8 cellular contexts compared by ENCODE assay signal in genomic region chr19:495440-496332, GRCh38. TPM values are rescaled to one million over a fixed set of nuclear protein-coding genes. Genes with fewer than 3 reads are reported as not detected.
DNase-seq lines count a peak whose midpoint lies in the region; ATAC-seq and TF ChIP-seq lines count a peak whose summit lies in the region.

No MANE protein-coding gene starts in this region.

- peaks cover 14% of the 10 kb centered on the region for H3K27me3 ChIP-seq in fibroblast of lung (ENCODE audit: control insufficient read depth, insufficient read depth, low read length)

- CTCF ChIA-PET in Calu3 (lab: Charles Lee), result interaction anchor here (0.5 kb wide), 1 partner anchor 8 kb away, joined by 7 read pairs; no protein-coding TSS in a partner anchor

- TF ChIP-seq CTCF in Calu3 (IDR thresholded peaks at IDR 0.05; ENCODE audit: unreplicated experiment) (peak; percentile 83), fibroblast of lung (conservative IDR thresholded peaks at IDR 0.05 in 1 of 2, IDR thresholded peaks at IDR 0.05 in 1 of 2; ENCODE audit: low read depth in 1 of 2, low read length in 2 of 2) (peak; percentile 56 to 62), progenitor cell of endocrine pancreas (IDR thresholded peaks at IDR 0.05; ENCODE audit: unreplicated experiment) (peak; percentile 76)

- peaks cover 33% of the 10 kb centered on the region for H3K27me3 Mint-ChIP-seq in Calu3 (ENCODE audit: unreplicated experiment)
- peaks cover 26% of the 10 kb centered on the region for H3K27me3 Mint-ChIP-seq in progenitor cell of endocrine pancreas

- BruUV-seq in Calu3 (replicated peaks; lab: Mats Ljungman, UMichigan), result no TSS peak

- H3K27ac ChIP-seq in fibroblast of lung (ENCODE audit: insufficient read depth, low read length), result no peak overlapping the region

- ATAC-seq in HG03045 (IDR thresholded peaks at IDR 0.05; ENCODE audit: unreplicated experiment) (no peak), GM18502 (IDR thresholded peaks at IDR 0.05; ENCODE audit: poor library complexity, unreplicated experiment) (no peak)

- intact Hi-C loops in Calu3 (cut with micrococcal nuclease; ENCODE audit: unreplicated experiment), result no loop called here

- H3K36me3 Mint-ChIP-seq in Calu3 (ENCODE audit: insufficient read depth, unreplicated experiment) (peaks cover 19% of the 10 kb centered on the region), progenitor cell of endocrine pancreas (ENCODE audit: insufficient read depth) (no peaks in the 10 kb centered on the region)

- H3K4me3 Mint-ChIP-seq in Calu3 (ENCODE audit: low read depth, unreplicated experiment) (no peak overlapping the region), progenitor cell of endocrine pancreas (ENCODE audit: low read depth) (no peak overlapping the region)

- no peaks in the 10 kb centered on the region for H3K36me3 ChIP-seq in fibroblast of lung (ENCODE audit: control insufficient read depth, insufficient read depth, low read length)

- H3K4me1 ChIP-seq in fibroblast of lung (ENCODE audit: control insufficient read depth, extremely low read depth, insufficient read depth, low read length), result no peaks in the 10 kb centered on the region

- no peak overlapping the region for H3K27ac Mint-ChIP-seq in Calu3 (ENCODE audit: unreplicated experiment)
- no peak overlapping the region for H3K27ac Mint-ChIP-seq in progenitor cell of endocrine pancreas

- H4K20me1 ChIP-seq in fibroblast of lung (ENCODE audit: control insufficient read depth, extremely low read depth, insufficient read depth, low read length), result no peaks in the 10 kb centered on the region

- no peak overlapping the region for H2AFZ ChIP-seq in fibroblast of lung (ENCODE audit: low read length)

- peaks cover 3% of the 10 kb centered on the region for H3K9me3 Mint-ChIP-seq in Calu3 (ENCODE audit: low read depth, unreplicated experiment)
- no peaks in the 10 kb centered on the region for H3K9me3 Mint-ChIP-seq in progenitor cell of endocrine pancreas (ENCODE audit: low read depth)

- H3K9me3 ChIP-seq in fibroblast of lung (ENCODE audit: control insufficient read depth, insufficient read depth, low read depth, low read length), result no peaks in the 10 kb centered on the region

- H3K4me1 Mint-ChIP-seq in Calu3 (ENCODE audit: low read depth, unreplicated experiment) (peaks cover 8% of the 10 kb centered on the region), progenitor cell of endocrine pancreas (ENCODE audit: low read depth) (no peaks in the 10 kb centered on the region)

- H3K9ac ChIP-seq in fibroblast of lung (ENCODE audit: insufficient read depth, low read length), result no peak overlapping the region

- H3K4me3 ChIP-seq in fibroblast of lung (replicated peaks in 1 of 4; ENCODE audit: control extremely low read depth in 1 of 4, insufficient read depth in 1 of 4, low read depth in 3 of 4, low read length in 4 of 4), result no peak overlapping the region

- H3K79me2 ChIP-seq in fibroblast of lung (ENCODE audit: control insufficient read depth, insufficient read depth, low read length), result no peaks in the 10 kb centered on the region

- H3K4me2 ChIP-seq in fibroblast of lung (ENCODE audit: extremely low read depth, insufficient read depth, low read length), result no peak overlapping the region

- DNase-seq in Calu3 (peak; percentile 51), HUDEP-2 (lab: John Stamatoyannopoulos, UW; ENCODE audit: unreplicated experiment in 76 of 76) (peak in 40 of 76 experiments; percentile 19 to 72 (median 40)), fibroblast of lung (ENCODE audit: low read depth in 2 of 2) (peak; percentile 20 to 36), progenitor cell of endocrine pancreas (ENCODE audit: low spot score, unreplicated experiment) (peak; percentile 59), DMS79 treated with DMSO at 0.1 percent for 48 hours (lab: John Stamatoyannopoulos, UW) (no peak)
- DNase-seq in activated CD4-positive, alpha-beta T cell treated with anti-CD3 and anti-CD28 coated beads, Interleukin-2, amount 50 U/mL, for 48 hours, result peak; percentile 54 to 63

RNA-seq across cellular contexts. Expression of gene MADCAM1, which starts 0.6 kb away (rescaled TPM):
- 0.34 and 0.47 TPM in 2 replicates for total RNA-seq in Calu3 (2022)
- 0.17 and 0.26 TPM in 2 replicates for total RNA-seq in fibroblast of lung
- polyA plus RNA-seq in fibroblast of lung, result not detected in 2 replicates
- polyA plus RNA-seq in fibroblast of lung (2012), result 0.22 TPM in 1 of 2 replicates, not detected in the other
- polyA minus RNA-seq in fibroblast of lung (ENCODE audit: low replicate concordance), result not detected in 2 replicates
- total RNA-seq in progenitor cell of endocrine pancreas, result 0.77 and 1.0 TPM in 2 replicates

RNA-seq across cellular contexts. Expression of gene TPGS1, which starts 11.6 kb away (rescaled TPM):
- total RNA-seq in Calu3 (2022) (8.6 and 9.0 TPM in 2 replicates), fibroblast of lung (30.1 and 36.0 TPM in 2 replicates), progenitor cell of endocrine pancreas (16.4 and 18.0 TPM in 2 replicates)
- polyA plus RNA-seq in fibroblast of lung, result 1.7 and 2.0 TPM in 2 replicates
- 6.9 and 11.7 TPM in 2 replicates for polyA plus RNA-seq in fibroblast of lung (2012)
- 1.1 and 2.8 TPM in 2 replicates for polyA minus RNA-seq in fibroblast of lung (ENCODE audit: low replicate concordance)

RNA-seq across cellular contexts. Expression of gene SHC2, which starts 34.9 kb away (rescaled TPM):
- total RNA-seq in Calu3 (2022) (8.3 and 8.4 TPM in 2 replicates), fibroblast of lung (2.5 and 3.3 TPM in 2 replicates), progenitor cell of endocrine pancreas (159 TPM in 2 replicates)
- 0.02 and 0.28 TPM in 2 replicates for polyA plus RNA-seq in fibroblast of lung
- 0.23 and 0.63 TPM in 2 replicates for polyA plus RNA-seq in fibroblast of lung (2012)
- 0.59 and 0.85 TPM in 2 replicates for polyA minus RNA-seq in fibroblast of lung (ENCODE audit: low replicate concordance)

RNA-seq across cellular contexts. Expression of gene CDC34, which starts 35.9 kb away (rescaled TPM):
- total RNA-seq in Calu3 (2022), result 46.1 and 50.6 TPM in 2 replicates
- 65.0 and 72.5 TPM in 2 replicates for total RNA-seq in fibroblast of lung
- 23.3 and 27.0 TPM in 2 replicates for polyA plus RNA-seq in fibroblast of lung
- 35.3 and 55.5 TPM in 2 replicates for polyA plus RNA-seq in fibroblast of lung (2012)
- polyA minus RNA-seq in fibroblast of lung (ENCODE audit: low replicate concordance), result 55.3 and 76.4 TPM in 2 replicates
- total RNA-seq in progenitor cell of endocrine pancreas, result 96.9 and 100 TPM in 2 replicates

RNA-seq across cellular contexts. Expression of gene GZMM, which starts 48.2 kb away (rescaled TPM):
- 0.42 TPM in 1 of 2 replicates, not detected in the other for total RNA-seq in Calu3 (2022)
- total RNA-seq in fibroblast of lung, result 0.17 TPM in 1 of 2 replicates, not detected in the other
- polyA plus RNA-seq in fibroblast of lung, result 0.35 TPM in 1 of 2 replicates, not detected in the other
- polyA plus RNA-seq in fibroblast of lung (2012), result 0.16 and 1.3 TPM in 2 replicates
- polyA minus RNA-seq in fibroblast of lung (ENCODE audit: low replicate concordance), result not detected in 2 replicates
- total RNA-seq in progenitor cell of endocrine pancreas, result 0.31 TPM in 1 of 2 replicates, not detected in the other

Comparison
In these comparisons a context has a peak if more than half of its experiments do, and no peak if none do; other contexts are left out.
1. RNA of gene SHC2, which starts 34.9 kb away (total RNA-seq): 159 TPM in progenitor cell of endocrine pancreas; 8.3 to 8.4 TPM in Calu3 and 2.5 to 3.3 TPM in fibroblast of lung; every median in the first group is over 10 times any median in the second.
2. Peak in every context shown above with its lines, with median percentiles within 50 percentile points of each other: CTCF ChIP-seq.